In genomic region chr13:50124536-50125305, GRCh38 we compare ENCODE assay signal across 8 cellular contexts.
DNase-seq lines count a peak whose midpoint lies in the region; ATAC-seq and TF ChIP-seq lines count a peak whose summit lies in the region.

No MANE protein-coding gene starts in this region.

- H3K27ac Mint-ChIP-seq in activated naive CD4-positive, alpha-beta T cell treated with anti-CD3 and anti-CD28 coated beads, Interleukin-2, amount 50 U/mL, for 72 hours = peak overlapping the region in 1 of 2 donors; percentile 79

- TF ChIP-seq CTCF in AG10803 (conservative IDR thresholded peaks at IDR 0.05; ENCODE audit: low read length) = no peak

- H3K4me1 ChIP-seq in rectal smooth muscle tissue (ENCODE audit: control insufficient read depth, insufficient read depth, low read length) (no peaks in the 10 kb centered on the region), aorta (ENCODE audit: control insufficient read depth in 1 of 2, insufficient read depth in 2 of 2, low read length in 2 of 2) (no peaks in the 10 kb centered on the region)

- H3K27ac ChIP-seq in rectal smooth muscle tissue (ENCODE audit: low read depth, low read length) (peak overlapping the region; percentile 92), aorta (ENCODE audit: low read depth in 1 of 2, low read length in 2 of 2) (peak overlapping the region; percentile 64 to 92)

- H3K36me3 Mint-ChIP-seq in activated naive CD4-positive, alpha-beta T cell treated with anti-CD3 and anti-CD28 coated beads, Interleukin-2, amount 50 U/mL, for 72 hours = peaks cover 4 to 15% of the 10 kb centered on the region in 2 donors

- H3K27me3 ChIP-seq in rectal smooth muscle tissue (ENCODE audit: control insufficient read depth, insufficient read depth, low read length) (peaks cover 11% of the 10 kb centered on the region), aorta (ENCODE audit: control insufficient read depth in 1 of 2, insufficient read depth in 2 of 2, low read length in 1 of 2) (no peaks in the 10 kb centered on the region)

- peak; percentile 36 for TF ChIP-seq POLR2A in GM18951 (IDR thresholded peaks at IDR 0.05; ENCODE audit: extremely low read depth, insufficient read depth, insufficient read length)

- H3K4me3 ChIP-seq in AG10803 (ENCODE audit: low read length) (peak overlapping the region; percentile 94), rectal smooth muscle tissue (ENCODE audit: low read length) (peak overlapping the region; percentile 81), aorta (ENCODE audit: low read length in 2 of 2) (peak overlapping the region; percentile 65 to 68)

- peak; percentile 46 for DNase-seq in AG10803 (ENCODE audit: low read depth)
- peak; percentile 47 to 63 for DNase-seq in SHP77 (lab: John Stamatoyannopoulos, UW)
- peak; percentile 62 to 75 for DNase-seq in activated naive CD4-positive, alpha-beta T cell treated with anti-CD3 and anti-CD28 coated beads, Interleukin-2, amount 50 U/mL, for 72 hours (ENCODE audit: low spot score in 2 of 2)
- DNase-seq in cardiac septum (ENCODE audit: low spot score) = peak; percentile 98
- DNase-seq in aorta = peak in 1 of 2 donors; percentile 99

- peaks cover 0 to 3% of the 10 kb centered on the region in 2 donors for H3K9me3 Mint-ChIP-seq in activated naive CD4-positive, alpha-beta T cell treated with anti-CD3 and anti-CD28 coated beads, Interleukin-2, amount 50 U/mL, for 72 hours

- WGBS in aorta, 2 donors = 0% methylated on average over 60 to 78 of the region's 78 CpGs

- in situ Hi-C loops in GM18951 (cut with MboI; ENCODE audit: low sequenced_read_pairs, unreplicated experiment) = no loop called here

- H3K36me3 ChIP-seq in rectal smooth muscle tissue (ENCODE audit: control insufficient read depth, insufficient read depth, low read length) (no peaks in the 10 kb centered on the region), aorta (ENCODE audit: control insufficient read depth in 1 of 2, insufficient read depth in 2 of 2, low read length in 1 of 2) (no peaks in the 10 kb centered on the region)

- intact Hi-C loops in cardiac septum (cut with DNase I) (loop anchor here (2.0 to 10.0 kb wide), 4 partner anchors 42 to 788 kb away; partner anchors contain the start of gene TRIM13), aorta (cut with DNase I) (loop anchor here in 1 of 2 donors (1.0 to 2.0 kb wide), 2 partner anchors 42 to 127 kb away; partner anchors contain the start of gene TRIM13)

- ATAC-seq in HG03378 (IDR thresholded peaks at IDR 0.05; ENCODE audit: unreplicated experiment) = peak; percentile 21
- peak; percentile 5 to 12 for ATAC-seq in activated naive CD4-positive, alpha-beta T cell treated with anti-CD3 and anti-CD28 coated beads, Interleukin-2, amount 50 U/mL, for 72 hours
- peak; percentile 33 for ATAC-seq in aorta (ENCODE audit: low FRiP score)

- H3K9ac ChIP-seq in rectal smooth muscle tissue (ENCODE audit: low read length) = peak overlapping the region; percentile 60

- H3K9me3 ChIP-seq in aorta (ENCODE audit: control insufficient read depth, low read length) = no peaks in the 10 kb centered on the region
